ENCODE assay signal across 20 cellular contexts in genomic region chr15:43487271-43487895, GRCh38. TPM values are rescaled to one million over a fixed set of nuclear protein-coding genes. Genes with fewer than 3 reads are reported as not detected.
A peak's percentile ranks its signal among the peaks of the same experiment; 100 is the strongest.
DNase-seq lines count a peak whose midpoint lies in the region; ATAC-seq and TF ChIP-seq lines count a peak whose summit lies in the region.
"Had no signal": no experiment of that assay in that cellular context is flagged by ENCODE, and none has a peak within 500 bp of the region (broad histone marks: within the 10 kb centered on the region; RNA-seq: fewer than 3 reads in every experiment).

No MANE protein-coding gene starts in this region.

- no peak overlapping the region for H2BK15ac ChIP-seq in IMR-90 (ENCODE audit: low read depth, low read length)

- TF ChIP-seq CTCF in IMR-90 (conservative IDR thresholded peaks at IDR 0.05; ENCODE audit: low read depth, low read length) (no peak), astrocyte of the spinal cord (IDR thresholded peaks at IDR 0.05; ENCODE audit: low read depth, low read length) (no peak)

- peaks cover 3% of the 10 kb centered on the region; the same call in 1 of the 2 replicates for H3K4me1 ChIP-seq in IMR-90 (ENCODE audit: control insufficient read depth, insufficient read depth, low read length)
- H3K4me1 ChIP-seq: Caco-2, HAP-1 had no signal

- H3K27ac Mint-ChIP-seq in activated CD8-positive, alpha-beta T cell treated with anti-CD3 and anti-CD28 coated beads, Interleukin-2, amount 10 ng/mL, durations not matched to agents 7 days and 5 days, result no peak overlapping the region
- H3K27ac Mint-ChIP-seq: B cell; CD4-positive, CD25-positive, alpha-beta regulatory T cell; CD8-positive, alpha-beta T cell had no signal

- no peak for TF ChIP-seq RAD21 in IMR-90 (IDR thresholded peaks at IDR 0.05; ENCODE audit: low read length)

- H3K9me3 ChIP-seq in IMR-90 (ENCODE audit: control insufficient read depth, insufficient read depth, low read length), result no peaks in the 10 kb centered on the region
- H3K9me3 ChIP-seq: BLaER1, Caco-2, HAP-1 had no signal

- H4K91ac ChIP-seq in IMR-90 (ENCODE audit: insufficient read depth, low read depth, low read length), result no peak overlapping the region

- H3K14ac ChIP-seq in IMR-90 (replicated peaks; ENCODE audit: low read depth, low read length), result no peak overlapping the region

- H3K4ac ChIP-seq in IMR-90 (ENCODE audit: low read depth, low read length), result no peak overlapping the region

- H4K8ac ChIP-seq in IMR-90 (ENCODE audit: low read depth in 2 of 2, low read length in 2 of 2), result no peak overlapping the region

- peaks cover 11% of the 10 kb centered on the region for H3K36me3 Mint-ChIP-seq in activated CD8-positive, alpha-beta T cell treated with anti-CD3 and anti-CD28 coated beads, Interleukin-2, amount 10 ng/mL, durations not matched to agents 7 days and 5 days (ENCODE audit: low read depth)

- H4K20me1 ChIP-seq in IMR-90 (ENCODE audit: insufficient read depth, low read length), result peaks cover 4% of the 10 kb centered on the region; the same call in 1 of the 2 replicates

- TF ChIP-seq POLR2A in IMR-90 (IDR thresholded peaks at IDR 0.05; ENCODE audit: low read depth, low read length), result no peak

- no peak overlapping the region for H3K18ac ChIP-seq in IMR-90 (ENCODE audit: low read depth, low read length)

- CTCF ChIA-PET in IMR-90 (lab: Yijun Ruan, JAX), result interaction anchor here (0.6 kb wide), 1 partner anchor 289 kb away, joined by 3 read pairs; the partner anchor contains the start of gene ELL3
- CTCF ChIA-PET in activated CD8-positive, alpha-beta T cell treated with anti-CD3 and anti-CD28 coated beads, Interleukin-2, amount 10 ng/mL, durations not matched to agents 7 days and 5 days (lab: Charles Lee), result no interaction called here

- no peak overlapping the region for H3K23ac ChIP-seq in IMR-90 (ENCODE audit: low read depth, low read length)

- dilution Hi-C loops in IMR-90 (cut with HindIII; ENCODE audit: low sequenced_read_pairs, unreplicated experiment), result no loop called here

- 50% methylated on average over 1 of the region's 6 CpGs; no CpG with 5 or more reads in 1 of the 2 experiments for WGBS in IMR-90 (ENCODE audit: extremely low coverage in 2 of 2, insufficient read length in 1 of 2), 2 experiments

- no peaks in the 10 kb centered on the region for H3K9me3 Mint-ChIP-seq in activated CD8-positive, alpha-beta T cell treated with anti-CD3 and anti-CD28 coated beads, Interleukin-2, amount 10 ng/mL, durations not matched to agents 7 days and 5 days (ENCODE audit: insufficient read depth)
- H3K9me3 Mint-ChIP-seq: CD4-positive, CD25-positive, alpha-beta regulatory T cell; CD8-positive, alpha-beta T cell had no signal

- DNase-seq in Caki2 (ENCODE audit: low read depth), result peak; percentile 10
- DNase-seq in IMR-90, result peak; percentile 55
- DNase-seq in astrocyte of the spinal cord (ENCODE audit: low read depth, low spot score), result peak; percentile 36
- DNase-seq in fibroblast of peridontal ligament (ENCODE audit: extremely low read depth), result peak; percentile 71
- no peak for DNase-seq in globus pallidus (ENCODE audit: low spot score)
- no peak for DNase-seq in activated CD8-positive, alpha-beta T cell treated with anti-CD3 and anti-CD28 coated beads, Interleukin-2, amount 10 ng/mL, durations not matched to agents 7 days and 5 days
- DNase-seq in glomerular visceral epithelial cell (ENCODE audit: extremely low spot score), result no peak
- no peak for DNase-seq in HT-29 (ENCODE audit: low spot score)
- DNase-seq: Caco-2; CD4-positive, CD25-positive, alpha-beta regulatory T cell; CD8-positive, alpha-beta T cell; DMS 273 treated with DMSO at 0.1 percent for 48 hours; DMS79; GF-D8; GOT3 had no signal

- H3K27ac ChIP-seq in IMR-90 (ENCODE audit: insufficient read depth, low read length), result no peak overlapping the region
- H3K27ac ChIP-seq: 22Rv1, BLaER1, C4-2B had no signal

- BruUV-seq in IMR-90 (replicated peaks; lab: Mats Ljungman, UMichigan), result no TSS peak

- no peak overlapping the region for H3K9ac ChIP-seq in IMR-90 (ENCODE audit: low read depth, low read length)
- H3K9ac ChIP-seq: BLaER1 had no signal

- no peak overlapping the region for H3K4me3 ChIP-seq in IMR-90 (ENCODE audit: insufficient read depth, low read depth, low read length)
- H3K4me3 ChIP-seq in astrocyte of the spinal cord (ENCODE audit: low read depth, low read length), result no peak overlapping the region
- H3K4me3 ChIP-seq: BLaER1, HAP-1 had no signal

- H2BK120ac ChIP-seq in IMR-90 (ENCODE audit: low read depth, low read length), result no peak overlapping the region

- ATAC-seq in IMR-90 (ENCODE audit: low read depth), result no peak
- no peak for ATAC-seq in activated CD8-positive, alpha-beta T cell treated with anti-CD3 and anti-CD28 coated beads, Interleukin-2, amount 10 ng/mL, durations not matched to agents 7 days and 5 days
- ATAC-seq: CD8-positive, alpha-beta T cell had no signal

- POLR2A ChIA-PET in IMR-90 (lab: Charles Lee; ENCODE audit: unreplicated experiment), result no interaction called here
- POLR2A ChIA-PET in activated CD8-positive, alpha-beta T cell treated with anti-CD3 and anti-CD28 coated beads, Interleukin-2, amount 10 ng/mL, durations not matched to agents 7 days and 5 days (lab: Charles Lee), result no interaction called here

- no peak overlapping the region for H3K56ac ChIP-seq in IMR-90 (ENCODE audit: extremely low read depth, insufficient read depth, low read length)

- H3K4me3 Mint-ChIP-seq in activated CD8-positive, alpha-beta T cell treated with anti-CD3 and anti-CD28 coated beads, Interleukin-2, amount 10 ng/mL, durations not matched to agents 7 days and 5 days, result no peak overlapping the region
- H3K4me3 Mint-ChIP-seq: B cell; CD8-positive, alpha-beta T cell had no signal

- H2AK9ac ChIP-seq in IMR-90 (replicated peaks; ENCODE audit: low read depth, low read length, poor library complexity), result no peak overlapping the region

- no peaks in the 10 kb centered on the region for H3K27me3 ChIP-seq in IMR-90 (ENCODE audit: control insufficient read depth, insufficient read depth, low read length)
- H3K27me3 ChIP-seq: BLaER1 had no signal

- H3K4me2 ChIP-seq in IMR-90 (ENCODE audit: low read depth, low read length), result no peak overlapping the region
- H3K4me2 ChIP-seq: BLaER1 had no signal

- H2AK5ac ChIP-seq in IMR-90 (ENCODE audit: low read depth, low read length), result no peak overlapping the region

- H3K27me3 Mint-ChIP-seq in activated CD8-positive, alpha-beta T cell treated with anti-CD3 and anti-CD28 coated beads, Interleukin-2, amount 10 ng/mL, durations not matched to agents 7 days and 5 days (ENCODE audit: low read depth), result no peaks in the 10 kb centered on the region
- H3K27me3 Mint-ChIP-seq: B cell; CD4-positive, CD25-positive, alpha-beta regulatory T cell had no signal

- H3K36me3 ChIP-seq in IMR-90 (ENCODE audit: control insufficient read depth, insufficient read depth, low read length), result peaks cover 31% of the 10 kb centered on the region

- H3K79me1 ChIP-seq in IMR-90 (ENCODE audit: low read depth in 1 of 2, low read length in 2 of 2), result peaks cover 25 to 43% of the 10 kb centered on the region in 2 experiments

- H2BK5ac ChIP-seq in IMR-90 (ENCODE audit: low read depth, low read length, poor library complexity, severe bottlenecking), result no peak overlapping the region

- intact Hi-C loops in IMR-90 (cut with micrococcal nuclease), result no loop called here

- in situ Hi-C loops in Caki2 (cut with HindIII; ENCODE audit: low pct_unique_long_range_greater_than_20kb, low sequenced_read_pairs), result no loop called here
- in situ Hi-C loops in IMR-90 (cut with MboI; ENCODE audit: low sequenced_read_pairs), result no loop called here
- in situ Hi-C loops in astrocyte of the spinal cord (cut with HindIII; ENCODE audit: low sequenced_read_pairs), result no loop called here

- H2BK20ac ChIP-seq in IMR-90 (ENCODE audit: low read depth, low read length), result no peak overlapping the region

- peaks cover 24% of the 10 kb centered on the region for H3K4me1 Mint-ChIP-seq in activated CD8-positive, alpha-beta T cell treated with anti-CD3 and anti-CD28 coated beads, Interleukin-2, amount 10 ng/mL, durations not matched to agents 7 days and 5 days (ENCODE audit: low read depth)

- peaks cover 2% of the 10 kb centered on the region; the same call in 1 of the 2 replicates for H3K9me1 ChIP-seq in IMR-90 (ENCODE audit: insufficient read depth, low read length)

- H4K5ac ChIP-seq in IMR-90 (ENCODE audit: low read depth, low read length), result no peak overlapping the region

- H2AFZ ChIP-seq in IMR-90 (replicated peaks; ENCODE audit: low read length, poor library complexity), result no peak overlapping the region

TF ChIP-seq in IMR-90, 13 proteins besides CTCF, POLR2A, EP300 and RAD21 (continues in another document):
- no peak for TF ChIP-seq NFE2L2 (IDR thresholded peaks at IDR 0.05; ENCODE audit: low read depth, low read length)
- TF ChIP-seq MAFK (IDR thresholded peaks at IDR 0.05; ENCODE audit: low read depth, low read length), result no peak
- no peak for TF ChIP-seq USF2 (IDR thresholded peaks at IDR 0.05; ENCODE audit: low read depth, low read length)
- no peak for TF ChIP-seq MXI1 (IDR thresholded peaks at IDR 0.05; ENCODE audit: borderline replicate concordance, low read depth, low read length)
- TF ChIP-seq SMC3 (IDR thresholded peaks at IDR 0.05; ENCODE audit: low read depth, low read length), result no peak

RNA-seq across cellular contexts. Expression of gene TP53BP1, which starts 5.6 kb away (rescaled TPM):
- 31.6 and 35.0 TPM in 2 replicates for total RNA-seq in Caki2 (2014; rRNA removed; shearing (Covaris generic); ENCODE audit: low replicate concordance)
- 64.5 and 73.9 TPM in 2 replicates for total RNA-seq in IMR-90 (2012; rRNA removed)
- 33.9 and 36.3 TPM in 2 replicates for polyA plus RNA-seq in IMR-90 (2012; rRNA removed)
- polyA plus RNA-seq in IMR-90 (2012; cell fraction: cytosol; rRNA removed), result 15.6 and 19.1 TPM in 2 replicates
- 46.0 and 100 TPM in 2 replicates for polyA plus RNA-seq in IMR-90 (2012; cell fraction: nucleus; rRNA removed; ENCODE audit: low replicate concordance)
- total RNA-seq in activated CD8-positive, alpha-beta T cell treated with anti-CD3 and anti-CD28 coated beads, Interleukin-2, amount 10 ng/mL, durations not matched to agents 7 days and 5 days, result 10 to 100 TPM; 24.3 to 27.3 TPM
- total RNA-seq in HT-29 (2014; rRNA removed; shearing (Covaris generic)), result 38.1 and 39.4 TPM in 2 replicates

RNA-seq across cellular contexts. Expression of gene MAP1A, which starts 30.0 kb away (rescaled TPM):
- 0.41 and 0.49 TPM in 2 replicates for total RNA-seq in Caki2 (2014; rRNA removed; shearing (Covaris generic); ENCODE audit: low replicate concordance)
- total RNA-seq in IMR-90 (2012; rRNA removed), result 47.2 and 48.2 TPM in 2 replicates
- 28.7 and 31.3 TPM in 2 replicates for polyA plus RNA-seq in IMR-90 (2012; rRNA removed)
- 15.3 and 17.4 TPM in 2 replicates for polyA plus RNA-seq in IMR-90 (2012; cell fraction: cytosol; rRNA removed)
- 12.7 and 15.8 TPM in 2 replicates for polyA plus RNA-seq in IMR-90 (2012; cell fraction: nucleus; rRNA removed; ENCODE audit: low replicate concordance)
- total RNA-seq in activated CD8-positive, alpha-beta T cell treated with anti-CD3 and anti-CD28 coated beads, Interleukin-2, amount 10 ng/mL, durations not matched to agents 7 days and 5 days, result 1 to 10 TPM; 5.3 to 5.6 TPM
- total RNA-seq in HT-29 (2014; rRNA removed; shearing (Covaris generic)), result 0.46 and 0.50 TPM in 2 replicates

Comparison
In these comparisons a context has a peak if more than half of its experiments do, and no peak if none do; other contexts are left out.
1. DNase-seq: peak in Caki2 (single experiment), IMR-90 (single experiment), astrocyte of the spinal cord (single experiment) and fibroblast of peridontal ligament (single experiment); none in globus pallidus (single experiment), activated CD8-positive, alpha-beta T cell treated with anti-CD3 and anti-CD28 coated beads, Interleukin-2, amount 10 ng/mL, durations not matched to agents 7 days and 5 days (single experiment), glomerular visceral epithelial cell (single experiment) and HT-29 (single experiment).